ENCODE assay signal across 9 cellular contexts in the genomic region with DNA sequence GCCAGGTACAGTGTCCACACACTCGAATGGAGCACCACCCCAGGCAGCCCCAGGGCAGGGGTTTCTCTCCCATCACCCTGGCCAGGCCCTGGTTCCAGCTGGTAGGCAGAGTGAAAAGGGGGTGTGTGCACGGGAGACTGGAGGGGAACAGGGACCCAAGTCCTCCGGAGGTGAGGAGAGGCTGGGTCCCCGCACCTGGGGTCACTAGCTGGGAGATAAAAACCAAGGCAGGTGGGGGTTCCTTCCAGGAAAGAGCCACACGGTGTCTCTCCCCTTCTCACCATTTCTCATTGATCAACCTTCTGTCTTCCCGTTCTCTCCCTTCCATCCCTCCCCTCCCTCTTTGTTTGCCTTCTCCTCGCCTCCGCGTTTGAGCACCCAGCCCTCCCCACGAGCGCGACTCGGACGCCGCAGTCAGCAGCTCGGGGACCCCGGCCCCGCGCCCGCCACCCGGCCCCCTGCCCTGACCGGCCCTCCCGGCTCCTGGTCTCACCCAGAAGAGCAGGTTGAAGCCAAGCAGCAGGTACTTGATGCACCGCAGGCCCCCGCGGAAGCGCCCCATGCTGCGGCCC. TPM values are rescaled to one million over a fixed set of nuclear protein-coding genes. Genes with fewer than 3 reads are reported as not detected.
DNase-seq lines count a peak whose midpoint lies in the region; ATAC-seq, FAIRE-seq and TF ChIP-seq lines count a peak whose summit lies in the region.
"Had no signal": no experiment of that assay in that cellular context is flagged by ENCODE, and none has a peak within 500 bp of the region (broad histone marks: within the 10 kb centered on the region; RNA-seq: fewer than 3 reads in every experiment).

No MANE protein-coding gene starts in this region.

- H2AFZ ChIP-seq in parathyroid adenoma, result peak overlapping the region; percentile 80

- H3K27me3 ChIP-seq in SJSA1 (replicated peaks) (no peaks in the 10 kb centered on the region), foreskin keratinocyte (peaks cover 10% of the 10 kb centered on the region), parathyroid adenoma (ENCODE audit: control insufficient read depth, insufficient read depth, low read length) (no peaks in the 10 kb centered on the region)

- no peak overlapping the region for H3K27ac ChIP-seq in SJSA1
- H3K27ac ChIP-seq in foreskin keratinocyte, result no peak overlapping the region
- peak overlapping the region; percentile 53 for H3K27ac ChIP-seq in parathyroid adenoma

- TF ChIP-seq CTCF in foreskin keratinocyte (conservative IDR thresholded peaks at IDR 0.05) (no peak), parathyroid adenoma (IDR thresholded peaks at IDR 0.05) (no peak)

- H3K4me1 ChIP-seq in SJSA1 (replicated peaks), result peaks cover 27% of the 10 kb centered on the region
- H3K4me1 ChIP-seq in foreskin keratinocyte, result peaks cover 6% of the 10 kb centered on the region
- peaks cover 9% of the 10 kb centered on the region for H3K4me1 ChIP-seq in parathyroid adenoma

- peak overlapping the region; percentile 65 for H3K4me2 ChIP-seq in parathyroid adenoma (ENCODE audit: low read length)

- H3K9me3 ChIP-seq in SJSA1 (replicated peaks), result no peaks in the 10 kb centered on the region
- H3K9me3 ChIP-seq in parathyroid adenoma (ENCODE audit: control insufficient read depth, low read length), result no peaks in the 10 kb centered on the region

- peak overlapping the region; percentile 37 for H3K9ac ChIP-seq in parathyroid adenoma

- H3K4me3 ChIP-seq in SJSA1 (peak overlapping the region; percentile 56), parathyroid adenoma (ENCODE audit: low read depth, low read length) (peak overlapping the region; percentile 58)

- FAIRE-seq in GM12891 (lab: Jason Lieb, UNC), result no peak
- FAIRE-seq: GM19239 had no signal

- DNase-seq in DMS53 (lab: John Stamatoyannopoulos, UW) (peak; percentile 66), SJSA1 (ENCODE audit: low read depth in 1 of 2, low spot score in 2 of 2) (no peak), foreskin keratinocyte (no peak), DMS153 treated with DMSO at 0.1 percent for 48 hours (lab: John Stamatoyannopoulos, UW; ENCODE audit: unreplicated experiment) (no peak), GM12891 (ENCODE audit: insufficient read length, low spot score) (no peak)
- no peak for DNase-seq in activated CD4-positive, alpha-beta T cell treated with anti-CD3 and anti-CD28 coated beads, Interleukin-2, amount 50 U/mL, for 48 hours

- TF ChIP-seq POLR2A in GM12891 (IDR thresholded peaks at IDR 0.05; ENCODE audit: low read depth, low read length), result no peak

- no peaks in the 10 kb centered on the region for H3K36me3 ChIP-seq in SJSA1
- no peaks in the 10 kb centered on the region for H3K36me3 ChIP-seq in parathyroid adenoma (ENCODE audit: control insufficient read depth, insufficient read depth, low read length)

- H3K79me2 ChIP-seq in parathyroid adenoma, result no peaks in the 10 kb centered on the region

- peak; percentile 21 for ATAC-seq in foreskin keratinocyte
- ATAC-seq in GM21447 (IDR thresholded peaks at IDR 0.05; ENCODE audit: unreplicated experiment), result no peak

TF ChIP-seq in GM12891, 5 proteins besides CTCF, POLR2A, EP300 and RAD21:
- no peak for TF ChIP-seq PAX5 (IDR thresholded peaks at IDR 0.05; ENCODE audit: insufficient read depth, low read length, severe bottlenecking)
- TF ChIP-seq TAF1 (IDR thresholded peaks at IDR 0.05; ENCODE audit: low read depth, low read length), result no peak
- TF ChIP-seq POLR2AphosphoS5 (IDR thresholded peaks at IDR 0.05; ENCODE audit: low read depth, low read length), result no peak
- TF ChIP-seq SPI1 (IDR thresholded peaks at IDR 0.05; ENCODE audit: low read depth, low read length), result no peak
- no peak for TF ChIP-seq POU2F2 (IDR thresholded peaks at IDR 0.05; ENCODE audit: low read depth, low read length)

RNA-seq across cellular contexts. Expression of gene TSPAN2, which starts 0.3 kb away (rescaled TPM):
- 11.9 and 18.2 TPM in 2 replicates for total RNA-seq in SJSA1 (2014; rRNA removed; shearing (Covaris generic))
- total RNA-seq in foreskin keratinocyte, result 0.32 and 0.48 TPM in 2 replicates
- polyA plus RNA-seq in foreskin keratinocyte, result 0.17 and 0.30 TPM in 2 replicates
- polyA plus RNA-seq in GM12891 (2012; ENCODE audit: low read depth, missing spikeins), result 0.13 TPM

RNA-seq across cellular contexts. Expression of gene TSHB, which starts 59.3 kb away (rescaled TPM):
- total RNA-seq in SJSA1 (2014; rRNA removed; shearing (Covaris generic)), result not detected in 2 replicates
- total RNA-seq in foreskin keratinocyte, result not detected in 2 replicates
- not detected in 2 replicates for polyA plus RNA-seq in foreskin keratinocyte
- polyA plus RNA-seq in GM12891 (2012; ENCODE audit: low read depth, missing spikeins), result not detected
